11 cellular contexts compared by ENCODE assay signal in genomic region chr5:1118738-1119137, GRCh38. TPM values are rescaled to one million over a fixed set of nuclear protein-coding genes. Genes with fewer than 3 reads are reported as not detected.
A peak's percentile ranks its signal among the peaks of the same experiment; 100 is the strongest.
DNase-seq lines count a peak whose midpoint lies in the region; ATAC-seq, FAIRE-seq and TF ChIP-seq lines count a peak whose summit lies in the region.
"Had no signal": no experiment of that assay in that cellular context is flagged by ENCODE, and none has a peak within 500 bp of the region (broad histone marks: within the 10 kb centered on the region; RNA-seq: fewer than 3 reads in every experiment).

No MANE protein-coding gene starts in this region.

- no peaks in the 10 kb centered on the region for H3K27me3 ChIP-seq in breast epithelium
- peaks cover 4% of the 10 kb centered on the region for H3K27me3 ChIP-seq in mammary epithelial cell (ENCODE audit: insufficient read depth, low read length)
- H3K27me3 ChIP-seq in upper lobe of right lung: no peaks in the 10 kb centered on the region

- dilution Hi-C loops in mammary epithelial cell (cut with HindIII; ENCODE audit: low sequenced_read_pairs): no loop called here

- H3K27ac ChIP-seq in breast epithelium (peak overlapping the region; percentile 61 to 68), mammary epithelial cell (ENCODE audit: insufficient read depth, low read depth, low read length) (no peak overlapping the region), upper lobe of right lung (no peak overlapping the region)

- no peaks in the 10 kb centered on the region for H3K36me3 ChIP-seq in breast epithelium
- no peaks in the 10 kb centered on the region for H3K36me3 ChIP-seq in mammary epithelial cell (ENCODE audit: insufficient read depth, low read length)
- H3K36me3 ChIP-seq in upper lobe of right lung: no peaks in the 10 kb centered on the region
- H3K36me3 ChIP-seq: gastrocnemius medialis had no signal

- no peak overlapping the region for H2AFZ ChIP-seq in mammary epithelial cell (ENCODE audit: low read depth, low read length)

- no peak overlapping the region for H3K27ac Mint-ChIP-seq in T-helper 17 cell
- H3K27ac Mint-ChIP-seq: B cell had no signal

- 54% methylated on average over 11 of the region's 15 CpGs for WGBS in mammary epithelial cell (ENCODE audit: low coverage, missing lambda C conversion rate)

- no peaks in the 10 kb centered on the region for H3K9me3 ChIP-seq in breast epithelium
- no peaks in the 10 kb centered on the region for H3K9me3 ChIP-seq in mammary epithelial cell (replicated peaks; ENCODE audit: insufficient read depth, low read length)
- H3K9me3 ChIP-seq in T-helper 17 cell (ENCODE audit: control insufficient read depth, low read length, poor library complexity, severe bottlenecking): no peaks in the 10 kb centered on the region
- H3K9me3 ChIP-seq in upper lobe of right lung: no peaks in the 10 kb centered on the region
- H3K9me3 ChIP-seq: gastrocnemius medialis had no signal

- CTCF ChIA-PET in mammary epithelial cell (lab: Charles Lee; ENCODE audit: low non-redundant PET): no interaction called here

- no peaks in the 10 kb centered on the region for H3K79me2 ChIP-seq in mammary epithelial cell (ENCODE audit: insufficient read depth, low read length)

- no peak for TF ChIP-seq POLR2A in breast epithelium (IDR thresholded peaks at IDR 0.05)

- in situ Hi-C loops in mammary epithelial cell (cut with MboI; ENCODE audit: low sequenced_read_pairs in 2 of 2): no loop called here

- H3K4me1 ChIP-seq in breast epithelium: peaks cover 6 to 8% of the 10 kb centered on the region in 2 donors
- H3K4me1 ChIP-seq in mammary epithelial cell (ENCODE audit: insufficient read depth, low read length): peaks cover 12% of the 10 kb centered on the region
- peaks cover 6% of the 10 kb centered on the region for H3K4me1 ChIP-seq in upper lobe of right lung

- intact Hi-C loops in breast epithelium (cut with DNase I; ENCODE audit: low total_unique reads): no loop called here
- intact Hi-C loops in mammary epithelial cell (cut with micrococcal nuclease): no loop called here
- intact Hi-C loops in left colon (cut with DNase I, micrococcal nuclease): no loop called here
- intact Hi-C loops in upper lobe of right lung (cut with DNase I): no loop called here

- H3K9ac ChIP-seq in mammary epithelial cell (ENCODE audit: insufficient read depth, low read length): no peak overlapping the region

- no peaks in the 10 kb centered on the region for H3K36me3 Mint-ChIP-seq in T-helper 17 cell (ENCODE audit: low read depth)

- H3K4me3 ChIP-seq in breast epithelium (peak overlapping the region in 1 of 3 donors; percentile 12), mammary epithelial cell (replicated peaks in 1 of 3; ENCODE audit: insufficient read depth in 1 of 3, low read depth in 2 of 3, low read length in 3 of 3) (no peak overlapping the region), upper lobe of right lung (no peak overlapping the region)

- H3K4me3 Mint-ChIP-seq in T-helper 17 cell: no peak overlapping the region
- H3K4me3 Mint-ChIP-seq: B cell had no signal

- ATAC-seq in T-helper 17 cell: peak; percentile 30
- peak; percentile 81 for ATAC-seq in left colon
- ATAC-seq in upper lobe of right lung: peak; percentile 17

- TF ChIP-seq CTCF in breast epithelium (IDR thresholded peaks at IDR 0.05): no peak
- TF ChIP-seq CTCF in mammary epithelial cell (conservative IDR thresholded peaks at IDR 0.05 in 1 of 2, IDR thresholded peaks at IDR 0.05 in 1 of 2; ENCODE audit: extremely low read depth in 1 of 2, insufficient read depth in 1 of 2, low read depth in 1 of 2, low read length in 2 of 2): no peak
- no peak for TF ChIP-seq CTCF in upper lobe of right lung (IDR thresholded peaks at IDR 0.05)

- DNase-seq in breast epithelium (ENCODE audit: low spot score in 2 of 2) (no peak), mammary epithelial cell (no peak), T-helper 17 cell (no peak), left colon (peak; percentile 82 to 83), upper lobe of right lung (no peak), frontal cortex (ENCODE audit: low spot score in 2 of 2) (no peak), dedifferentiated amniotic fluid mesenchymal stem cell (ENCODE audit: extremely low spot score) (no peak)
- no peak for DNase-seq in stimulated activated naive CD4-positive, alpha-beta T cell treated with Interleukin-2 at 50 U/mL for 16 hours (lab: John Stamatoyannopoulos, UW)
- DNase-seq: HCEC 1CT had no signal

- BruUV-seq in mammary epithelial cell (replicated peaks; lab: Mats Ljungman, UMichigan): no TSS peak

- no peaks in the 10 kb centered on the region for H4K20me1 ChIP-seq in mammary epithelial cell (ENCODE audit: insufficient read depth, low read length)

- peaks cover 6% of the 10 kb centered on the region for H3K27me3 Mint-ChIP-seq in T-helper 17 cell

- no peak for FAIRE-seq in frontal cortex (lab: Jason Lieb, UNC)

- H3K4me2 ChIP-seq in mammary epithelial cell (ENCODE audit: insufficient read depth, low read depth, low read length): no peak overlapping the region

- peaks cover 5% of the 10 kb centered on the region for H3K4me1 Mint-ChIP-seq in T-helper 17 cell
- H3K4me1 Mint-ChIP-seq: B cell had no signal

RNA-seq across cellular contexts. Expression of gene SLC12A7, which starts 6.9 kb away (rescaled TPM):
- total RNA-seq in breast epithelium (10 to 100 TPM; 21.4 to 31.5 (median 25.0) TPM), mammary epithelial cell (10 to 100 TPM; 10.5 to 21.2 TPM), T-helper 17 cell (10 to 100 TPM; 36.6 to 88.0 TPM), left colon (10 to 100 TPM; 70.4 to 88.3 TPM), upper lobe of right lung (49.6 TPM), frontal cortex (5.7 TPM)
- 6.3 TPM for polyA plus RNA-seq in mammary epithelial cell
- polyA minus RNA-seq in mammary epithelial cell: 17.0 TPM

Comparison
In these comparisons a context has a peak if more than half of its experiments do, and no peak if none do; other contexts are left out.
1. H3K27ac ChIP-seq: peak in breast epithelium (2 of 2); none in mammary epithelial cell (single experiment) and upper lobe of right lung (single experiment).
2. DNase-seq: peak in left colon (2 of 2); none in breast epithelium (0 of 2), mammary epithelial cell (single experiment), T-helper 17 cell (0 of 3), upper lobe of right lung (single experiment), stimulated activated naive CD4-positive, alpha-beta T cell treated with Interleukin-2 at 50 U/mL for 16 hours (single experiment), frontal cortex (0 of 2) and dedifferentiated amniotic fluid mesenchymal stem cell (single experiment).
3. ATAC-seq: peak in every context shown above with its lines; median percentile 81 in left colon; 30 in T-helper 17 cell; 17 in upper lobe of right lung.